18 cellular contexts compared by ENCODE assay signal in the genomic region with DNA sequence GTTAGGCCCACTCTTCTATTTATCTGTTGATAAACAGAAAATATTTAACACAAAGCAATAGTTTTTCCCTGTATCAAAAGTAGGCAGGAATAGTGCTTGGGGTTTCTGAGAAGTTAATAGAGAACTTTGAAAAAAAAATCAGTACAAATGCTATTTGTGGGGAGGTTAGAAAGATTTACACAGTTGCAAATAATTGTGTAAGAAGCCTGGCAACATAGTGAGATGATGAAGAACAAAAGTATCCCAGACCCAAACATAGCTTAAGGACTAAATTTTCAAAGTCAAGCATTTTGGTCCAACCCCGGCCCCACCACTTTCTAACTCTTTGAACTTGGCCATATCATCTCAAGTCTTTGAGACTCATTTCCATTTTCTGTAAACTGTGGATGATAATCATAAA.
DNase-seq lines count a peak whose midpoint lies in the region; ATAC-seq and TF ChIP-seq lines count a peak whose summit lies in the region.
"Had no signal": no experiment of that assay in that cellular context is flagged by ENCODE, and none has a peak within 500 bp of the region (broad histone marks: within the 10 kb centered on the region; RNA-seq: fewer than 3 reads in every experiment).

No MANE protein-coding gene starts in this region.

- H3K9me3 ChIP-seq in GM23248 (ENCODE audit: low read depth) (no peaks in the 10 kb centered on the region), adipocyte (ENCODE audit: control insufficient read depth, low read length) (no peaks in the 10 kb centered on the region)

- H3K4me1 Mint-ChIP-seq in MCF 10A (ENCODE audit: insufficient read depth, unreplicated experiment) = no peaks in the 10 kb centered on the region
- H3K4me1 Mint-ChIP-seq: CD4-positive, alpha-beta memory T cell; GM23338 had no signal

- ATAC-seq in left ventricle myocardium superior = no peak
- ATAC-seq: GM23338 had no signal

- no peaks in the 10 kb centered on the region for H4K20me1 ChIP-seq in GM23248 (ENCODE audit: insufficient read depth)

- H3K4me2 ChIP-seq in GM23248 (ENCODE audit: unreplicated experiment) = peak overlapping the region; percentile 2
- H3K4me2 ChIP-seq: GM23338 had no signal

- H3K27ac Mint-ChIP-seq in MCF 10A (ENCODE audit: low read depth, unreplicated experiment) = no peak overlapping the region
- H3K27ac Mint-ChIP-seq: CD4-positive, alpha-beta memory T cell; GM23338; H9; HFFc6 had no signal

- H3K27me3 Mint-ChIP-seq in MCF 10A (ENCODE audit: insufficient read depth, unreplicated experiment) = no peaks in the 10 kb centered on the region

- H3F3A ChIP-seq in GM23248 (ENCODE audit: insufficient read depth) = 0 out of 2 replicates have a peak, but pooled peaks cover 3% of the 10 kb centered on the region

- H3K27me3 ChIP-seq in GM23248 (replicated peaks; ENCODE audit: insufficient read depth) = no peaks in the 10 kb centered on the region
- no peaks in the 10 kb centered on the region for H3K27me3 ChIP-seq in adipocyte (replicated peaks; ENCODE audit: control insufficient read depth, insufficient read depth, low read length)

- DNase-seq in AG09309 (ENCODE audit: low read depth) (peak; percentile 18), GM23248 (peak; percentile 47), adipocyte (ENCODE audit: low read depth) (peak; percentile 28), fibroblast of gingiva (ENCODE audit: low read depth) (peak; percentile 27), left ventricle myocardium superior (no peak), NCI-H2029 (lab: John Stamatoyannopoulos, UW) (no peak), NCI-H2029 treated with DMSO at 0.1 percent for 48 hours (lab: John Stamatoyannopoulos, UW) (no peak), MCF 10A (ENCODE audit: unreplicated experiment) (no peak)
- DNase-seq: C1 segment of cervical spinal cord; Calu3; CD4-positive, alpha-beta memory T cell; COR-L47; DMS53; DMS79 treated with DMSO at 0.1 percent for 48 hours; H9; HFFc6 had no signal

- H3K79me2 ChIP-seq in GM23248 (ENCODE audit: insufficient read depth) = no peaks in the 10 kb centered on the region

- no peaks in the 10 kb centered on the region for H3K36me3 ChIP-seq in GM23248 (ENCODE audit: low read depth)
- H3K36me3 ChIP-seq in adipocyte (ENCODE audit: control insufficient read depth, insufficient read depth, low read length, severe bottlenecking) = no peaks in the 10 kb centered on the region

- no peak overlapping the region for H3K27ac ChIP-seq in GM23248
- H3K27ac ChIP-seq: 22Rv1 had no signal

- H3K9me2 ChIP-seq in GM23248 (ENCODE audit: insufficient read depth) = no peaks in the 10 kb centered on the region

- no peak for TF ChIP-seq CTCF in AG09309 (IDR thresholded peaks at IDR 0.05; ENCODE audit: control insufficient read depth, insufficient read depth, low read depth, low read length, missing control alignments)
- TF ChIP-seq CTCF in MCF 10A (IDR thresholded peaks at IDR 0.05; ENCODE audit: unreplicated experiment) = no peak

- POLR2A ChIA-PET in MCF 10A (lab: Yijun Ruan, JAX) = no interaction called here

- no peak overlapping the region for H3K9ac ChIP-seq in GM23248
- no peak overlapping the region for H3K9ac ChIP-seq in adipocyte (ENCODE audit: low read length)

- CTCF ChIA-PET in MCF 10A (lab: Yijun Ruan, JAX) = interaction anchor here (0.7 kb wide), 1 partner anchor 523 kb away, joined by 3 read pairs; no protein-coding TSS in a partner anchor

- no peak overlapping the region for H3K4me3 Mint-ChIP-seq in MCF 10A (ENCODE audit: unreplicated experiment)
- H3K4me3 Mint-ChIP-seq: CD4-positive, alpha-beta memory T cell; GM23338; H9; HFFc6 had no signal

- no peaks in the 10 kb centered on the region for H3K36me3 Mint-ChIP-seq in MCF 10A (ENCODE audit: insufficient read depth, unreplicated experiment)
- H3K36me3 Mint-ChIP-seq: CD4-positive, alpha-beta memory T cell had no signal

- H3K4me3 ChIP-seq in AG09309 (ENCODE audit: control insufficient read depth, low read depth, low read length) (no peak overlapping the region), GM23248 (no peak overlapping the region), adipocyte (ENCODE audit: low read length) (no peak overlapping the region)
- H3K4me3 ChIP-seq: GM23338 had no signal

- 91 to 94% methylated on average over 1 of the region's 1 CpG for WGBS in GM23248 (ENCODE audit: low coverage in 1 of 2, low lambda C conversion rate in 2 of 2, missing lambda C conversion rate in 2 of 2), 2 experiments

- no peak overlapping the region for H2AFZ ChIP-seq in GM23248
- H2AFZ ChIP-seq: GM23338 had no signal

- intact Hi-C loops in left ventricle myocardium superior (cut with micrococcal nuclease) (no loop called here), MCF 10A (cut with micrococcal nuclease) (no loop called here)

- H3K9me3 Mint-ChIP-seq in MCF 10A (ENCODE audit: unreplicated experiment) = peaks cover 3% of the 10 kb centered on the region
- H3K9me3 Mint-ChIP-seq: H9, HFFc6 had no signal

- no TSS peak for BruUV-seq in MCF 10A (replicated peaks; lab: Mats Ljungman, UMichigan)

- in situ Hi-C loops in GM23248 (cut with MboI) = no loop called here

- H3K4me1 ChIP-seq in GM23248 (ENCODE audit: insufficient read depth) (peaks cover 14% of the 10 kb centered on the region; the same call in 1 of the 2 replicates), adipocyte (ENCODE audit: control insufficient read depth, insufficient read depth, low read length) (no peaks in the 10 kb centered on the region)

Comparison
In these comparisons a context has a peak if more than half of its experiments do, and no peak if none do; other contexts are left out.
1. DNase-seq: peak in AG09309 (single experiment), GM23248 (single experiment), adipocyte (single experiment) and fibroblast of gingiva (single experiment); none in left ventricle myocardium superior (single experiment), NCI-H2029 (single experiment), NCI-H2029 treated with DMSO at 0.1 percent for 48 hours (single experiment) and MCF 10A (single experiment).